In genomic region chr12:121538699-121539061, GRCh38 we compare ENCODE assay signal across 9 cellular contexts. TPM values are rescaled to one million over a fixed set of nuclear protein-coding genes. Genes with fewer than 3 reads are reported as not detected.
DNase-seq lines count a peak whose midpoint lies in the region; ATAC-seq and TF ChIP-seq lines count a peak whose summit lies in the region.
"Had no signal": no experiment of that assay in that cellular context is flagged by ENCODE, and none has a peak within 500 bp of the region (broad histone marks: within the 10 kb centered on the region; RNA-seq: fewer than 3 reads in every experiment).

No MANE protein-coding gene starts in this region.

- H3K36me3 ChIP-seq in HUES48 (ENCODE audit: control insufficient read depth, insufficient read depth, low read length) (peaks cover 32% of the 10 kb centered on the region), mucosa of descending colon (ENCODE audit: low read depth) (no peaks in the 10 kb centered on the region)
- H3K36me3 ChIP-seq: prostate gland had no signal

- H3K27ac ChIP-seq in HUES48 (ENCODE audit: low read depth, low read length) = no peak overlapping the region

- ATAC-seq in mucosa of descending colon = peak; percentile 36
- no peak for ATAC-seq in HG02870 (IDR thresholded peaks at IDR 0.05; ENCODE audit: unreplicated experiment)

- intact Hi-C loops in Calu3 (cut with micrococcal nuclease; ENCODE audit: unreplicated experiment) = no loop called here
- intact Hi-C loops in activated T-helper 2 cell treated with anti-CD3 and anti-CD28 coated beads, Interferon-gamma antibody, Interleukin-2, Interleukin-4, amounts not matched to agents 10 μg/mL and 5 μg/mL and 100 μg/mL, durations not matched to agents 14 hours and 24 hours and 36 hours (cut with micrococcal nuclease) = loop anchor here (5.0 kb wide), 3 partner anchors 44 to 134 kb away; partner anchors contain the start of genes KDM2B and ORAI1
- intact Hi-C loops in mucosa of descending colon (cut with DNase I, micrococcal nuclease) = no loop called here

- peaks cover 7% of the 10 kb centered on the region; the same call in 1 of the 2 replicates for H3K27me3 ChIP-seq in HUES48 (ENCODE audit: control insufficient read depth, insufficient read depth, low read length)

- H3K9me3 ChIP-seq in HUES48 (ENCODE audit: control insufficient read depth, insufficient read depth, low read length) (no peaks in the 10 kb centered on the region), mucosa of descending colon (no peaks in the 10 kb centered on the region)
- H3K9me3 ChIP-seq: prostate gland had no signal

- H3K4me1 ChIP-seq in HUES48 (ENCODE audit: control insufficient read depth, insufficient read depth, low read length) (peaks cover 31% of the 10 kb centered on the region), mucosa of descending colon (ENCODE audit: low read depth) (peaks cover 22% of the 10 kb centered on the region)

- CTCF ChIA-PET in Calu3 (lab: Charles Lee) = no interaction called here

- peak overlapping the region; percentile 84 for H3K4me3 Mint-ChIP-seq in Calu3 (ENCODE audit: low read depth, unreplicated experiment)
- H3K4me3 Mint-ChIP-seq in activated T-helper 2 cell treated with anti-CD3 and anti-CD28 coated beads, Interferon-gamma antibody, Interleukin-2, Interleukin-4, amounts not matched to agents 10 μg/mL and 5 μg/mL and 100 μg/mL, durations not matched to agents 14 hours and 24 hours and 36 hours (ENCODE audit: low read depth) = peak overlapping the region; percentile 79

- peaks cover 21% of the 10 kb centered on the region for H3K4me1 Mint-ChIP-seq in Calu3 (ENCODE audit: low read depth, unreplicated experiment)
- H3K4me1 Mint-ChIP-seq in activated T-helper 2 cell treated with anti-CD3 and anti-CD28 coated beads, Interferon-gamma antibody, Interleukin-2, Interleukin-4, amounts not matched to agents 10 μg/mL and 5 μg/mL and 100 μg/mL, durations not matched to agents 14 hours and 24 hours and 36 hours (ENCODE audit: low read depth) = peaks cover 33% of the 10 kb centered on the region

- no TSS peak for BruUV-seq in Calu3 (replicated peaks; lab: Mats Ljungman, UMichigan)

- DNase-seq in Calu3 (peak; percentile 43), mucosa of descending colon (peak; percentile 26 to 72 (median 60)), SHP77 treated with DMSO at 0.1 percent for 48 hours (lab: John Stamatoyannopoulos, UW) (no peak)
- no peak for DNase-seq in activated T-helper 2 cell treated with anti-CD3 and anti-CD28 coated beads, Interferon-gamma antibody, Interleukin-2, Interleukin-4, amounts not matched to agents 10 μg/mL and 5 μg/mL and 100 μg/mL, durations not matched to agents 14 hours and 24 hours and 36 hours (ENCODE audit: low spot score)
- DNase-seq in stimulated activated CD8-positive, alpha-beta memory T cell treated with anti-CD3 and anti-CD28 coated beads, Interleukin-4, amount 100 ng/mL, for 48 hours = no peak
- DNase-seq in activated effector memory CD4-positive, alpha-beta T cell treated with anti-CD3 and anti-CD28 coated beads, Interleukin-2, amount 50 U/mL, for 16 hours = no peak

- no peak for TF ChIP-seq CTCF in Calu3 (IDR thresholded peaks at IDR 0.05; ENCODE audit: unreplicated experiment)
- no peak for TF ChIP-seq CTCF in mucosa of descending colon (IDR thresholded peaks at IDR 0.05)

- H3K4me3 ChIP-seq in HUES48 (ENCODE audit: low read depth, low read length) = peak overlapping the region; percentile 47
- H3K4me3 ChIP-seq in mucosa of descending colon = no peak overlapping the region

- H3K27me3 Mint-ChIP-seq in Calu3 (ENCODE audit: unreplicated experiment) = no peaks in the 10 kb centered on the region
- H3K27me3 Mint-ChIP-seq in activated T-helper 2 cell treated with anti-CD3 and anti-CD28 coated beads, Interferon-gamma antibody, Interleukin-2, Interleukin-4, amounts not matched to agents 10 μg/mL and 5 μg/mL and 100 μg/mL, durations not matched to agents 14 hours and 24 hours and 36 hours (ENCODE audit: low read depth) = no peaks in the 10 kb centered on the region

- H3K27ac Mint-ChIP-seq in Calu3 (ENCODE audit: unreplicated experiment) = peak overlapping the region; percentile 90
- H3K27ac Mint-ChIP-seq in activated T-helper 2 cell treated with anti-CD3 and anti-CD28 coated beads, Interferon-gamma antibody, Interleukin-2, Interleukin-4, amounts not matched to agents 10 μg/mL and 5 μg/mL and 100 μg/mL, durations not matched to agents 14 hours and 24 hours and 36 hours = peak overlapping the region; percentile 65

- H3K9ac ChIP-seq in HUES48 (ENCODE audit: low read depth, low read length) = no peak overlapping the region

- no peaks in the 10 kb centered on the region for H3K9me3 Mint-ChIP-seq in Calu3 (ENCODE audit: low read depth, unreplicated experiment)
- H3K9me3 Mint-ChIP-seq in activated T-helper 2 cell treated with anti-CD3 and anti-CD28 coated beads, Interferon-gamma antibody, Interleukin-2, Interleukin-4, amounts not matched to agents 10 μg/mL and 5 μg/mL and 100 μg/mL, durations not matched to agents 14 hours and 24 hours and 36 hours = no peaks in the 10 kb centered on the region

- H3K36me3 Mint-ChIP-seq in Calu3 (ENCODE audit: insufficient read depth, unreplicated experiment) = peaks cover 28% of the 10 kb centered on the region
- peaks cover 12% of the 10 kb centered on the region for H3K36me3 Mint-ChIP-seq in activated T-helper 2 cell treated with anti-CD3 and anti-CD28 coated beads, Interferon-gamma antibody, Interleukin-2, Interleukin-4, amounts not matched to agents 10 μg/mL and 5 μg/mL and 100 μg/mL, durations not matched to agents 14 hours and 24 hours and 36 hours (ENCODE audit: low read depth)

RNA-seq across cellular contexts. Expression of gene KDM2B, which starts 42.1 kb away (rescaled TPM):
- 23.8 and 24.7 TPM in 2 replicates for total RNA-seq in Calu3 (2022)
- total RNA-seq in activated T-helper 2 cell treated with anti-CD3 and anti-CD28 coated beads, Interferon-gamma antibody, Interleukin-2, Interleukin-4, amounts not matched to agents 10 μg/mL and 5 μg/mL and 100 μg/mL, durations not matched to agents 14 hours and 24 hours and 36 hours = 56.2 and 59.3 TPM in 2 replicates
- 10 to 100 TPM; 17.9 to 24.5 (median 18.3) TPM for total RNA-seq in mucosa of descending colon

Comparison
In these comparisons a context has a peak if more than half of its experiments do, and no peak if none do; other contexts are left out.
1. DNase-seq: peak in Calu3 (single experiment) and mucosa of descending colon (3 of 3); none in activated T-helper 2 cell treated with anti-CD3 and anti-CD28 coated beads, Interferon-gamma antibody, Interleukin-2, Interleukin-4, amounts not matched to agents 10 μg/mL and 5 μg/mL and 100 μg/mL, durations not matched to agents 14 hours and 24 hours and 36 hours (single experiment), stimulated activated CD8-positive, alpha-beta memory T cell treated with anti-CD3 and anti-CD28 coated beads, Interleukin-4, amount 100 ng/mL, for 48 hours (single experiment), SHP77 treated with DMSO at 0.1 percent for 48 hours (single experiment) and activated effector memory CD4-positive, alpha-beta T cell treated with anti-CD3 and anti-CD28 coated beads, Interleukin-2, amount 50 U/mL, for 16 hours (single experiment).